Comparison of ENCODE assay signal across 1 cellular context in the genomic region with DNA sequence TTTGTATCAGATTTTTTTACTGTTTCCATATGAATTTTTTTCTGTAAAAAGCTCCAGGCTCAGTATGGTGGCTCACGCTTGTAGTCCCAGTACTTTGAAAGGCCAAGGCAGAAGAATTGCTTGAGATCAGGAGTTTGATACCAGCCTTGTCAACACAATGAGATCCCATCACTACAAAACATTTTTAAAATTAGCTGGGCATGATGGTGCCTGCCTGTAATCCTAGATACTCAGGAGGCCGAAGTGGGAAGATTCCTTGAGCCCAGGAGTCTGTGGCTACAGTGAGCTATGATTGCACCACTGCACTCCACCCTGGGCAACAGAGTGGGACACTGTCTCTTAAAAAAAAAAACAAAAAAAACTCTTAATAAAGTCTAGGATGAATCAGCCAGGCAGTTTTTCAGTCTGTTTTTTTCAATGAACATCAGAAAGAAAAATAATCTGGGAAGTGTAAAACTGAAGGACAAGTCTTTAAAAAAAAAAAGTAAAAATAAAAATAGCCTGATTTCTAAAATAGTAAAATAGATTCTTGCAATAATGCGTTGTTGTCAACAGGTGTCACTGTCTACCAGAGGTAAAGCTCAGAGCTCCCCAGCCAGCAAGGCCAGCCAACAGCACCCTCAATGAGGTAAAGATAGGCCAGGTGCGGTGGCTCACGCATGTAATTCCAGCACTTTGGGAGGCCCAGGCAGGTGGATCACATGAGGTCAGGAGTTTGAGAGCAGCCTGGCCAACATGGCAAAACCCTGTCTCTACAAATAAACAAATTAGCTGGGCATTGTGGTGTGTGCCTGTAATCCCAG.
TF ChIP-seq lines count a peak whose summit lies in the region.

No MANE protein-coding gene starts in this region.

TF ChIP-seq in GM23338, 12 proteins besides CTCF, POLR2A, EP300 and RAD21 (continued from another document):
- TF ChIP-seq, protein P1, sequence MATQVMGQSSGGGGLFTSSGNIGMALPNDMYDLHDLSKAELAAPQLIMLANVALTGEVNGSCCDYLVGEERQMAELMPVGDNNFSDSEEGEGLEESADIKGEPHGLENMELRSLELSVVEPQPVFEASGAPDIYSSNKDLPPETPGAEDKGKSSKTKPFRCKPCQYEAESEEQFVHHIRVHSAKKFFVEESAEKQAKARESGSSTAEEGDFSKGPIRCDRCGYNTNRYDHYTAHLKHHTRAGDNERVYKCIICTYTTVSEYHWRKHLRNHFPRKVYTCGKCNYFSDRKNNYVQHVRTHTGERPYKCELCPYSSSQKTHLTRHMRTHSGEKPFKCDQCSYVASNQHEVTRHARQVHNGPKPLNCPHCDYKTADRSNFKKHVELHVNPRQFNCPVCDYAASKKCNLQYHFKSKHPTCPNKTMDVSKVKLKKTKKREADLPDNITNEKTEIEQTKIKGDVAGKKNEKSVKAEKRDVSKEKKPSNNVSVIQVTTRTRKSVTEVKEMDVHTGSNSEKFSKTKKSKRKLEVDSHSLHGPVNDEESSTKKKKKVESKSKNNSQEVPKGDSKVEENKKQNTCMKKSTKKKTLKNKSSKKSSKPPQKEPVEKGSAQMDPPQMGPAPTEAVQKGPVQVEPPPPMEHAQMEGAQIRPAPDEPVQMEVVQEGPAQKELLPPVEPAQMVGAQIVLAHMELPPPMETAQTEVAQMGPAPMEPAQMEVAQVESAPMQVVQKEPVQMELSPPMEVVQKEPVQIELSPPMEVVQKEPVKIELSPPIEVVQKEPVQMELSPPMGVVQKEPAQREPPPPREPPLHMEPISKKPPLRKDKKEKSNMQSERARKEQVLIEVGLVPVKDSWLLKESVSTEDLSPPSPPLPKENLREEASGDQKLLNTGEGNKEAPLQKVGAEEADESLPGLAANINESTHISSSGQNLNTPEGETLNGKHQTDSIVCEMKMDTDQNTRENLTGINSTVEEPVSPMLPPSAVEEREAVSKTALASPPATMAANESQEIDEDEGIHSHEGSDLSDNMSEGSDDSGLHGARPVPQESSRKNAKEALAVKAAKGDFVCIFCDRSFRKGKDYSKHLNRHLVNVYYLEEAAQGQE (IDR thresholded peaks at IDR 0.05; ENCODE audit: unreplicated experiment), result no peak
- TF ChIP-seq ZNF114 (CRISPR knock-in tag; IDR thresholded peaks at IDR 0.05) (no peak), NANOG (IDR thresholded peaks at IDR 0.05; ENCODE audit: borderline replicate concordance) (no peak), CREB1 (CRISPR knock-in tag; IDR thresholded peaks at IDR 0.05; ENCODE audit: low read depth) (no peak), EZH2phosphoT487 (IDR thresholded peaks at IDR 0.05; ENCODE audit: unreplicated experiment) (no peak)
- TF ChIP-seq, protein P2, sequence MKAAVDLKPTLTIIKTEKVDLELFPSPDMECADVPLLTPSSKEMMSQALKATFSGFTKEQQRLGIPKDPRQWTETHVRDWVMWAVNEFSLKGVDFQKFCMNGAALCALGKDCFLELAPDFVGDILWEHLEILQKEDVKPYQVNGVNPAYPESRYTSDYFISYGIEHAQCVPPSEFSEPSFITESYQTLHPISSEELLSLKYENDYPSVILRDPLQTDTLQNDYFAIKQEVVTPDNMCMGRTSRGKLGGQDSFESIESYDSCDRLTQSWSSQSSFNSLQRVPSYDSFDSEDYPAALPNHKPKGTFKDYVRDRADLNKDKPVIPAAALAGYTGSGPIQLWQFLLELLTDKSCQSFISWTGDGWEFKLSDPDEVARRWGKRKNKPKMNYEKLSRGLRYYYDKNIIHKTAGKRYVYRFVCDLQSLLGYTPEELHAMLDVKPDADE (IDR thresholded peaks at IDR 0.05), result no peak
- TF ChIP-seq, protein P3, sequence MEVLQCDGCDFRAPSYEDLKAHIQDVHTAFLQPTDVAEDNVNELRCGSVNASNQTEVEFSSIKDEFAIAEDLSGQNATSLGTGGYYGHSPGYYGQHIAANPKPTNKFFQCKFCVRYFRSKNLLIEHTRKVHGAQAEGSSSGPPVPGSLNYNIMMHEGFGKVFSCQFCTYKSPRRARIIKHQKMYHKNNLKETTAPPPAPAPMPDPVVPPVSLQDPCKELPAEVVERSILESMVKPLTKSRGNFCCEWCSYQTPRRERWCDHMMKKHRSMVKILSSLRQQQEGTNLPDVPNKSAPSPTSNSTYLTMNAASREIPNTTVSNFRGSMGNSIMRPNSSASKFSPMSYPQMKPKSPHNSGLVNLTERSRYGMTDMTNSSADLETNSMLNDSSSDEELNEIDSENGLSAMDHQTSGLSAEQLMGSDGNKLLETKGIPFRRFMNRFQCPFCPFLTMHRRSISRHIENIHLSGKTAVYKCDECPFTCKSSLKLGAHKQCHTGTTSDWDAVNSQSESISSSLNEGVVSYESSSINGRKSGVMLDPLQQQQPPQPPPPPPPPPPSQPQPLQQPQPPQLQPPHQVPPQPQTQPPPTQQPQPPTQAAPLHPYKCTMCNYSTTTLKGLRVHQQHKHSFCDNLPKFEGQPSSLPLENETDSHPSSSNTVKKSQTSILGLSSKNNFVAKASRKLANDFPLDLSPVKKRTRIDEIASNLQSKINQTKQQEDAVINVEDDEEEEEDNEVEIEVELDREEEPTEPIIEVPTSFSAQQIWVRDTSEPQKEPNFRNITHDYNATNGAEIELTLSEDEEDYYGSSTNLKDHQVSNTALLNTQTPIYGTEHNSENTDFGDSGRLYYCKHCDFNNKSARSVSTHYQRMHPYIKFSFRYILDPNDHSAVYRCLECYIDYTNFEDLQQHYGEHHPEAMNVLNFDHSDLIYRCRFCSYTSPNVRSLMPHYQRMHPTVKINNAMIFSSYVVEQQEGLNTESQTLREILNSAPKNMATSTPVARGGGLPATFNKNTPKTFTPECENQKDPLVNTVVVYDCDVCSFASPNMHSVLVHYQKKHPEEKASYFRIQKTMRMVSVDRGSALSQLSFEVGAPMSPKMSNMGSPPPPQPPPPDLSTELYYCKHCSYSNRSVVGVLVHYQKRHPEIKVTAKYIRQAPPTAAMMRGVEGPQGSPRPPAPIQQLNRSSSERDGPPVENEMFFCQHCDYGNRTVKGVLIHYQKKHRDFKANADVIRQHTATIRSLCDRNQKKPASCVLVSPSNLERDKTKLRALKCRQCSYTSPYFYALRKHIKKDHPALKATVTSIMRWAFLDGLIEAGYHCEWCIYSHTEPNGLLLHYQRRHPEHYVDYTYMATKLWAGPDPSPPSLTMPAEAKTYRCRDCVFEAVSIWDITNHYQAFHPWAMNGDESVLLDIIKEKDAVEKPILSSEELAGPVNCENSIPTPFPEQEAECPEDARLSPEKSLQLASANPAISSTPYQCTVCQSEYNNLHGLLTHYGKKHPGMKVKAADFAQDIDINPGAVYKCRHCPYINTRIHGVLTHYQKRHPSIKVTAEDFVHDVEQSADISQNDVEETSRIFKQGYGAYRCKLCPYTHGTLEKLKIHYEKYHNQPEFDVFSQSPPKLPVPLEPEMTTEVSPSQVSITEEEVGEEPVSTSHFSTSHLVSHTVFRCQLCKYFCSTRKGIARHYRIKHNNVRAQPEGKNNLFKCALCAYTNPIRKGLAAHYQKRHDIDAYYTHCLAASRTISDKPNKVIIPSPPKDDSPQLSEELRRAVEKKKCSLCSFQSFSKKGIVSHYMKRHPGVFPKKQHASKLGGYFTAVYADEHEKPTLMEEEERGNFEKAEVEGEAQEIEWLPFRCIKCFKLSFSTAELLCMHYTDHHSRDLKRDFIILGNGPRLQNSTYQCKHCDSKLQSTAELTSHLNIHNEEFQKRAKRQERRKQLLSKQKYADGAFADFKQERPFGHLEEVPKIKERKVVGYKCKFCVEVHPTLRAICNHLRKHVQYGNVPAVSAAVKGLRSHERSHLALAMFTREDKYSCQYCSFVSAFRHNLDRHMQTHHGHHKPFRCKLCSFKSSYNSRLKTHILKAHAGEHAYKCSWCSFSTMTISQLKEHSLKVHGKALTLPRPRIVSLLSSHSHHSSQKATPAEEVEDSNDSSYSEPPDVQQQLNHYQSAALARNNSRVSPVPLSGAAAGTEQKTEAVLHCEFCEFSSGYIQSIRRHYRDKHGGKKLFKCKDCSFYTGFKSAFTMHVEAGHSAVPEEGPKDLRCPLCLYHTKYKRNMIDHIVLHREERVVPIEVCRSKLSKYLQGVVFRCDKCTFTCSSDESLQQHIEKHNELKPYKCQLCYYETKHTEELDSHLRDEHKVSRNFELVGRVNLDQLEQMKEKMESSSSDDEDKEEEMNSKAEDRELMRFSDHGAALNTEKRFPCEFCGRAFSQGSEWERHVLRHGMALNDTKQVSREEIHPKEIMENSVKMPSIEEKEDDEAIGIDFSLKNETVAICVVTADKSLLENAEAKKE (CRISPR knock-in tag; IDR thresholded peaks at IDR 0.05), result no peak
